8 cellular contexts compared by ENCODE assay signal in genomic region chr17:81891303-81891552, GRCh38. TPM values are rescaled to one million over a fixed set of nuclear protein-coding genes. Genes with fewer than 3 reads are reported as not detected.
DNase-seq lines count a peak whose midpoint lies in the region; ATAC-seq, FAIRE-seq and TF ChIP-seq lines count a peak whose summit lies in the region.

No MANE protein-coding gene starts in this region.

- H3K9me2 ChIP-seq in OCI-LY1 (ENCODE audit: low read depth, low read length): no peaks in the 10 kb centered on the region

- peak overlapping the region; percentile 80 for H3K9ac ChIP-seq in OCI-LY1 (ENCODE audit: low read length)
- H3K9ac ChIP-seq in fibroblast of lung (ENCODE audit: insufficient read depth, low read length): peak overlapping the region; percentile 96

- H3K36me3 ChIP-seq in OCI-LY1 (ENCODE audit: insufficient read depth, low read length) (peaks cover 51% of the 10 kb centered on the region), fibroblast of lung (ENCODE audit: control insufficient read depth, insufficient read depth, low read length) (peaks cover 31% of the 10 kb centered on the region), small intestine (ENCODE audit: control insufficient read depth in 2 of 2, insufficient read depth in 2 of 2, low read length in 2 of 2) (peaks cover 12 to 20% of the 10 kb centered on the region in 2 donors)

- FAIRE-seq in small intestine (lab: Jason Lieb, UNC): no peak

- H3F3A ChIP-seq in OCI-LY1 (ENCODE audit: insufficient read depth, low read length): 0 out of 2 replicates have a peak, but pooled peaks cover 2% of the 10 kb centered on the region

- TF ChIP-seq CTCF in OCI-LY1 (IDR thresholded peaks at IDR 0.05; ENCODE audit: low read length): no peak
- TF ChIP-seq CTCF in fibroblast of lung (conservative IDR thresholded peaks at IDR 0.05 in 1 of 2, IDR thresholded peaks at IDR 0.05 in 1 of 2; ENCODE audit: low read depth in 1 of 2, low read length in 2 of 2): no peak

- DNase-seq in fibroblast of lung (ENCODE audit: low read depth in 2 of 2) (no peak), small intestine (no peak), AG08395 (ENCODE audit: low spot score) (no peak), NCI-H2081 (lab: John Stamatoyannopoulos, UW) (no peak), GF-D8 (lab: John Stamatoyannopoulos, UW) (no peak)

- peaks cover 36% of the 10 kb centered on the region for H3K4me1 ChIP-seq in OCI-LY1 (ENCODE audit: insufficient read depth, low read length, severe bottlenecking)
- H3K4me1 ChIP-seq in fibroblast of lung (ENCODE audit: control insufficient read depth, extremely low read depth, insufficient read depth, low read length): peaks cover 14% of the 10 kb centered on the region
- H3K4me1 ChIP-seq in small intestine (ENCODE audit: control insufficient read depth in 2 of 2, insufficient read depth in 1 of 2, low read depth in 1 of 2, low read length in 1 of 2): peaks cover 3 to 4% of the 10 kb centered on the region in 2 donors

- no peak overlapping the region for H3K27ac ChIP-seq in OCI-LY1 (ENCODE audit: low read depth, low read length, poor library complexity, severe bottlenecking)
- peak overlapping the region; percentile 86 for H3K27ac ChIP-seq in fibroblast of lung (ENCODE audit: insufficient read depth, low read length)
- peak overlapping the region; percentile 61 to 99 for H3K27ac ChIP-seq in small intestine (ENCODE audit: low read depth in 1 of 2, low read length in 1 of 2)

- H3K27me3 ChIP-seq in OCI-LY1 (ENCODE audit: insufficient read depth, low read length) (no peaks in the 10 kb centered on the region), fibroblast of lung (ENCODE audit: control insufficient read depth, insufficient read depth, low read length) (no peaks in the 10 kb centered on the region), small intestine (ENCODE audit: control insufficient read depth in 2 of 2, insufficient read depth in 2 of 2, low read length in 2 of 2) (no peaks in the 10 kb centered on the region)

- H4K20me1 ChIP-seq in OCI-LY1 (ENCODE audit: insufficient read depth, low read length) (no peaks in the 10 kb centered on the region), fibroblast of lung (ENCODE audit: control insufficient read depth, extremely low read depth, insufficient read depth, low read length) (no peaks in the 10 kb centered on the region)

- H3K4me3 ChIP-seq in OCI-LY1 (ENCODE audit: low read depth, low read length, poor library complexity, severe bottlenecking) (peak overlapping the region; percentile 78), fibroblast of lung (replicated peaks in 1 of 4; ENCODE audit: control extremely low read depth in 1 of 4, insufficient read depth in 1 of 4, low read depth in 3 of 4, low read length in 4 of 4) (peak overlapping the region in 2 of 4 experiments; percentile 80 to 85), small intestine (ENCODE audit: low read depth in 1 of 2, low read length in 2 of 2) (peak overlapping the region; percentile 97 to 98)

- H2AFZ ChIP-seq in OCI-LY1 (ENCODE audit: low read length) (no peak overlapping the region), fibroblast of lung (ENCODE audit: low read length) (no peak overlapping the region)

- H3K4me2 ChIP-seq in OCI-LY1 (ENCODE audit: low read length): 0 out of 2 replicates have a peak overlapping the region, but pooled peaks have one; percentile 89
- H3K4me2 ChIP-seq in fibroblast of lung (ENCODE audit: extremely low read depth, insufficient read depth, low read length): no peak overlapping the region

- ATAC-seq in GM19438 (IDR thresholded peaks at IDR 0.05; ENCODE audit: low read depth, unreplicated experiment): peak; percentile 2
- ATAC-seq in GM21619 (IDR thresholded peaks at IDR 0.05; ENCODE audit: unreplicated experiment): no peak

- whole genome bisulfite sequencing in small intestine, 3 donors: 1% methylated on average over 21 to 40 of the region's 40 CpGs

- peaks cover 17% of the 10 kb centered on the region for H3K79me2 ChIP-seq in OCI-LY1 (ENCODE audit: insufficient read depth, low read length)
- peaks cover 59% of the 10 kb centered on the region for H3K79me2 ChIP-seq in fibroblast of lung (ENCODE audit: control insufficient read depth, insufficient read depth, low read length)

- H3K9me3 ChIP-seq in OCI-LY1 (ENCODE audit: low read length) (no peaks in the 10 kb centered on the region), fibroblast of lung (ENCODE audit: control insufficient read depth, insufficient read depth, low read depth, low read length) (no peaks in the 10 kb centered on the region), small intestine (ENCODE audit: control insufficient read depth, low read depth) (no peaks in the 10 kb centered on the region)

RNA-seq across cellular contexts. Expression of gene ALYREF, which starts 0.2 kb away (rescaled TPM):
- total RNA-seq in fibroblast of lung: 77.3 and 82.2 TPM in 2 replicates
- 41.6 and 81.5 TPM in 2 replicates for polyA plus RNA-seq in fibroblast of lung
- 64.6 and 132 TPM in 2 replicates for polyA plus RNA-seq in fibroblast of lung (2012)
- 51.1 and 57.5 TPM in 2 replicates for polyA minus RNA-seq in fibroblast of lung (ENCODE audit: low replicate concordance)
- polyA plus RNA-seq in small intestine: 10 to 100 TPM; 22.8 to 86.7 (median 26.7) TPM

RNA-seq across cellular contexts. Expression of gene ANAPC11, which starts 0.3 kb away (rescaled TPM):
- 144 and 175 TPM in 2 replicates for total RNA-seq in fibroblast of lung
- polyA plus RNA-seq in fibroblast of lung (223 and 269 TPM in 2 replicates), small intestine (100 to 1,000 TPM; 161 to 240 (median 212) TPM)
- polyA plus RNA-seq in fibroblast of lung (2012): 230 and 339 TPM in 2 replicates
- 48.8 and 54.7 TPM in 2 replicates for polyA minus RNA-seq in fibroblast of lung (ENCODE audit: low replicate concordance)

RNA-seq across cellular contexts. Expression of gene NPB, which starts 10.8 kb away (rescaled TPM):
- 0.51 and 0.83 TPM in 2 replicates for total RNA-seq in fibroblast of lung
- polyA plus RNA-seq in fibroblast of lung (0.19 and 0.31 TPM in 2 replicates), small intestine (1 to 10 TPM in 1 of 3 donors, under 1 TPM in 2; 0.54 to 1.8 (median 0.64) TPM)
- polyA plus RNA-seq in fibroblast of lung (2012): 0.35 and 0.71 TPM in 2 replicates
- not detected in 2 replicates for polyA minus RNA-seq in fibroblast of lung (ENCODE audit: low replicate concordance)

RNA-seq across cellular contexts. Expression of gene PCYT2, which starts 20.0 kb away (rescaled TPM):
- 31.6 and 65.6 TPM in 2 replicates for total RNA-seq in fibroblast of lung
- polyA plus RNA-seq in fibroblast of lung (46.0 and 61.1 TPM in 2 replicates), small intestine (100 to 1,000 TPM; 111 to 303 (median 237) TPM)
- 57.9 and 83.5 TPM in 2 replicates for polyA plus RNA-seq in fibroblast of lung (2012)
- polyA minus RNA-seq in fibroblast of lung (ENCODE audit: low replicate concordance): 66.2 and 129 TPM in 2 replicates

RNA-seq across cellular contexts. Expression of gene ARHGDIA, which starts 20.1 kb away (rescaled TPM):
- 61.6 and 95.0 TPM in 2 replicates for total RNA-seq in fibroblast of lung
- polyA plus RNA-seq in fibroblast of lung (164 and 254 TPM in 2 replicates), small intestine (100 to 1,000 TPM; 310 to 411 (median 372) TPM)
- 723 and 976 TPM in 2 replicates for polyA plus RNA-seq in fibroblast of lung (2012)
- polyA minus RNA-seq in fibroblast of lung (ENCODE audit: low replicate concordance): 99.0 and 121 TPM in 2 replicates
